Comparison of ENCODE assay signal across 1 cellular context in genomic region chr20:57619053-57619831, GRCh38.
TF ChIP-seq lines count a peak whose summit lies in the region.

No MANE protein-coding gene starts in this region.

TF ChIP-seq in GM12878, 131 proteins besides CTCF, POLR2A, EP300 and RAD21 (continued from another document and continues in another):
- no peak for TF ChIP-seq BRCA1 (IDR thresholded peaks at IDR 0.05; ENCODE audit: low read depth, low read length)
- peak; percentile 99 for TF ChIP-seq TCF12 (IDR thresholded peaks at IDR 0.05; ENCODE audit: low read depth, low read length)
- TF ChIP-seq HCFC1 (IDR thresholded peaks at IDR 0.05; ENCODE audit: low read length), result no peak
- TF ChIP-seq FOXK2 (IDR thresholded peaks at IDR 0.05), result 0 out of 2 replicates have a peak, but pooled peaks have one; percentile 11
- no peak for TF ChIP-seq ZNF274 (IDR thresholded peaks at IDR 0.05; ENCODE audit: insufficient read depth, insufficient read length)
- peak; percentile 99 for TF ChIP-seq MLLT1 (IDR thresholded peaks at IDR 0.05)
- peak in 1 of 2 experiments; percentile 94; a peak in 2 of 4 replicates for TF ChIP-seq ETV6 (conservative IDR thresholded peaks at IDR 0.05 in 1 of 2, IDR thresholded peaks at IDR 0.05 in 1 of 2; ENCODE audit: borderline replicate concordance in 1 of 2, low read depth in 1 of 2)
- TF ChIP-seq IRF3 (IDR thresholded peaks at IDR 0.05), result no peak
- no peak for TF ChIP-seq BCLAF1 (IDR thresholded peaks at IDR 0.05)
- no peak for TF ChIP-seq REST (IDR thresholded peaks at IDR 0.05; ENCODE audit: low read depth, low read length)
- no peak; the same call in 1 of the 2 replicates for TF ChIP-seq ZNF207 (IDR thresholded peaks at IDR 0.05; ENCODE audit: borderline replicate concordance)
- peak; percentile 82 for TF ChIP-seq RELB (IDR thresholded peaks at IDR 0.05; ENCODE audit: low read depth)
- TF ChIP-seq RFX5 (IDR thresholded peaks at IDR 0.05; ENCODE audit: low read depth, low read length), result no peak
- no peak for TF ChIP-seq POLR2AphosphoS5 (IDR thresholded peaks at IDR 0.05; ENCODE audit: low read length)
- TF ChIP-seq YY1 (IDR thresholded peaks at IDR 0.05; ENCODE audit: low read depth, low read length), result no peak
- TF ChIP-seq IRF5 (IDR thresholded peaks at IDR 0.05; ENCODE audit: borderline replicate concordance), result no peak
- TF ChIP-seq JUND (IDR thresholded peaks at IDR 0.05; ENCODE audit: low read depth, low read length), result peak; percentile 93
- no peak for TF ChIP-seq ZBTB4 (CRISPR knock-in tag; IDR thresholded peaks at IDR 0.05)
- TF ChIP-seq HDAC2 (IDR thresholded peaks at IDR 0.05), result no peak
- TF ChIP-seq ZNF217 (IDR thresholded peaks at IDR 0.05), result peak; percentile 88; the same call in 1 of the 2 replicates
- TF ChIP-seq HDAC6 (IDR thresholded peaks at IDR 0.05; ENCODE audit: unreplicated experiment), result no peak
- no peak for TF ChIP-seq ZNF687 (IDR thresholded peaks at IDR 0.05)
- no peak for TF ChIP-seq NR2C2 (IDR thresholded peaks at IDR 0.05; ENCODE audit: borderline replicate concordance, control insufficient read depth, insufficient read length, low read depth)
- TF ChIP-seq SMAD5 (IDR thresholded peaks at IDR 0.05; ENCODE audit: low read depth), result no peak
- TF ChIP-seq NFIC (IDR thresholded peaks at IDR 0.05; ENCODE audit: low read depth, low read length), result peak; percentile 92
- 0 out of 2 replicates have a peak, but pooled peaks have one; percentile 38 for TF ChIP-seq GABPA (IDR thresholded peaks at IDR 0.05; ENCODE audit: low read depth)
- TF ChIP-seq ELK1 (IDR thresholded peaks at IDR 0.05; ENCODE audit: low read depth, low read length), result no peak
- no peak for TF ChIP-seq MAX (IDR thresholded peaks at IDR 0.05; ENCODE audit: low read depth, low read length)
- TF ChIP-seq STAT1 (conservative IDR thresholded peaks at IDR 0.05), result no peak
- peak; percentile 28; the same call in 1 of the 2 replicates for TF ChIP-seq MEF2A (IDR thresholded peaks at IDR 0.05; ENCODE audit: insufficient read depth, low read depth, low read length)
- TF ChIP-seq TCF3 (IDR thresholded peaks at IDR 0.05; ENCODE audit: borderline replicate concordance, insufficient read depth, low read depth, low read length), result peak; percentile 99
- TF ChIP-seq FOS (IDR thresholded peaks at IDR 0.05; ENCODE audit: borderline replicate concordance, extremely low read depth, insufficient read length), result no peak
- peak; percentile 63; the same call in 1 of the 2 replicates for TF ChIP-seq ZBED1 (IDR thresholded peaks at IDR 0.05; ENCODE audit: borderline replicate concordance)
